12 cellular contexts compared by ENCODE assay signal in genomic region chr4:76659103-76659490, GRCh38.
A peak's percentile ranks its signal among the peaks of the same experiment; 100 is the strongest.
DNase-seq lines count a peak whose midpoint lies in the region; ATAC-seq and TF ChIP-seq lines count a peak whose summit lies in the region.
"Had no signal": no experiment of that assay in that cellular context is flagged by ENCODE, and none has a peak within 500 bp of the region (broad histone marks: within the 10 kb centered on the region; RNA-seq: fewer than 3 reads in every experiment).

No MANE protein-coding gene starts in this region.

- H3K36me3 ChIP-seq in breast epithelium (no peaks in the 10 kb centered on the region), colonic mucosa (no peaks in the 10 kb centered on the region), aorta (ENCODE audit: control insufficient read depth in 1 of 2, insufficient read depth in 2 of 2, low read length in 1 of 2) (peaks cover 0 to 3% of the 10 kb centered on the region in 2 donors), Caco-2 (ENCODE audit: control insufficient read depth, insufficient read depth, low read length) (no peaks in the 10 kb centered on the region)

- H3K27me3 ChIP-seq in breast epithelium (no peaks in the 10 kb centered on the region), colonic mucosa (no peaks in the 10 kb centered on the region), aorta (ENCODE audit: control insufficient read depth in 1 of 2, insufficient read depth in 2 of 2, low read length in 1 of 2) (no peaks in the 10 kb centered on the region), Caco-2 (replicated peaks; ENCODE audit: control insufficient read depth, insufficient read depth, low read length) (no peaks in the 10 kb centered on the region)

- H3K27ac Mint-ChIP-seq in MCF 10A (ENCODE audit: low read depth, unreplicated experiment) (peak overlapping the region; percentile 58), progenitor cell of endocrine pancreas (no peak overlapping the region), Caco-2 (ENCODE audit: unreplicated experiment) (no peak overlapping the region)

- H3K27me3 Mint-ChIP-seq in MCF 10A (ENCODE audit: insufficient read depth, unreplicated experiment), result no peaks in the 10 kb centered on the region
- H3K27me3 Mint-ChIP-seq in progenitor cell of endocrine pancreas, result peaks cover 9% of the 10 kb centered on the region
- no peaks in the 10 kb centered on the region for H3K27me3 Mint-ChIP-seq in Caco-2 (ENCODE audit: insufficient read depth, unreplicated experiment)

- H3K4me3 ChIP-seq in breast epithelium (no peak overlapping the region), colonic mucosa (no peak overlapping the region), aorta (ENCODE audit: low read length in 2 of 2) (no peak overlapping the region), Caco-2 (ENCODE audit: low read depth, low read length) (no peak overlapping the region)

- H3K9me3 Mint-ChIP-seq in MCF 10A (ENCODE audit: unreplicated experiment) (no peaks in the 10 kb centered on the region), progenitor cell of endocrine pancreas (ENCODE audit: low read depth) (no peaks in the 10 kb centered on the region), Caco-2 (ENCODE audit: unreplicated experiment) (no peaks in the 10 kb centered on the region)

- H3K4me1 ChIP-seq in breast epithelium, result no peaks in the 10 kb centered on the region
- H3K4me1 ChIP-seq in colonic mucosa, result no peaks in the 10 kb centered on the region
- peaks cover 16 to 22% of the 10 kb centered on the region in 2 donors for H3K4me1 ChIP-seq in aorta (ENCODE audit: control insufficient read depth in 1 of 2, insufficient read depth in 2 of 2, low read length in 2 of 2)
- H3K4me1 ChIP-seq in Caco-2, result peaks cover 32% of the 10 kb centered on the region
- H3K4me1 ChIP-seq: parathyroid adenoma had no signal

- TF ChIP-seq POLR2A in breast epithelium (IDR thresholded peaks at IDR 0.05), result no peak

- CTCF ChIA-PET in MCF 10A (lab: Yijun Ruan, JAX), result interaction anchor here (0.6 to 1.2 kb wide), 3 partner anchors 56 to 157 kb away, joined by 3 read pairs; no protein-coding TSS in a partner anchor
- CTCF ChIA-PET in Caco-2 (lab: Charles Lee), result no interaction called here

- POLR2A ChIA-PET in MCF 10A (lab: Yijun Ruan, JAX) (interaction anchor here (0.7 kb wide), 1 partner anchor 40 kb away, joined by 3 read pairs; no protein-coding TSS in a partner anchor), Caco-2 (lab: Charles Lee) (no interaction called here)

- DNase-seq in MCF 10A (ENCODE audit: unreplicated experiment) (no peak), breast epithelium (ENCODE audit: low spot score in 2 of 2) (no peak), LoVo (ENCODE audit: low spot score) (peak; percentile 34), colonic mucosa (no peak), aorta (no peak), progenitor cell of endocrine pancreas (ENCODE audit: low spot score, unreplicated experiment) (no peak), NOMO-1 treated with dmso at 0.1 percent for 144 hours (lab: John Stamatoyannopoulos, UW; ENCODE audit: unreplicated experiment) (no peak), Caco-2 (no peak)
- DNase-seq: anterior cingulate cortex, NCI-H1092 treated with DMSO at 0.1 percent for 48 hours, NCI-H526 had no signal

- no peak for ATAC-seq in aorta (ENCODE audit: low FRiP score)

- no peak overlapping the region for H3K9ac ChIP-seq in colonic mucosa (ENCODE audit: low read depth in 2 of 2, low read length in 2 of 2)
- H3K9ac ChIP-seq: parathyroid adenoma had no signal

- WGBS in aorta, 2 donors, result 80 to 92% methylated on average over 1 of the region's 1 CpG

- H3K36me3 Mint-ChIP-seq in MCF 10A (ENCODE audit: insufficient read depth, unreplicated experiment) (peaks cover 2% of the 10 kb centered on the region), progenitor cell of endocrine pancreas (ENCODE audit: insufficient read depth) (peaks cover 2% of the 10 kb centered on the region), Caco-2 (ENCODE audit: insufficient read depth, unreplicated experiment) (peaks cover 11% of the 10 kb centered on the region)

- no peak overlapping the region for H3K27ac ChIP-seq in breast epithelium
- H3K27ac ChIP-seq in colonic mucosa, result peak overlapping the region; percentile 24
- peak overlapping the region; percentile 80 to 85 for H3K27ac ChIP-seq in aorta (ENCODE audit: low read depth in 1 of 2, low read length in 2 of 2)
- H3K27ac ChIP-seq: parathyroid adenoma had no signal

- no TSS peak for BruUV-seq in MCF 10A (replicated peaks; lab: Mats Ljungman, UMichigan)
- BruUV-seq in Caco-2 (replicated peaks; lab: Mats Ljungman, UMichigan), result no TSS peak

- intact Hi-C loops in MCF 10A (cut with micrococcal nuclease) (no loop called here), breast epithelium (cut with DNase I; ENCODE audit: low total_unique reads) (no loop called here), colonic mucosa (cut with DNase I) (no loop called here), aorta (cut with DNase I) (loop anchor here in 1 of 2 donors (5.0 kb wide), 2 partner anchors 47 to 67 kb away; no protein-coding TSS in a partner anchor), Caco-2 (cut with micrococcal nuclease; ENCODE audit: unreplicated experiment) (loop anchor here (5.0 kb wide), 1 partner anchor 147 kb away; no protein-coding TSS in a partner anchor)

- peaks cover 19% of the 10 kb centered on the region for H3K4me1 Mint-ChIP-seq in MCF 10A (ENCODE audit: insufficient read depth, unreplicated experiment)
- H3K4me1 Mint-ChIP-seq in progenitor cell of endocrine pancreas (ENCODE audit: low read depth), result peaks cover 4% of the 10 kb centered on the region
- peaks cover 25% of the 10 kb centered on the region for H3K4me1 Mint-ChIP-seq in Caco-2 (ENCODE audit: low read depth, unreplicated experiment)

- H3K9me3 ChIP-seq in breast epithelium, result no peaks in the 10 kb centered on the region
- no peaks in the 10 kb centered on the region for H3K9me3 ChIP-seq in colonic mucosa
- no peaks in the 10 kb centered on the region for H3K9me3 ChIP-seq in aorta (ENCODE audit: control insufficient read depth, low read length)
- H3K9me3 ChIP-seq in Caco-2, result no peaks in the 10 kb centered on the region

- H3K4me3 Mint-ChIP-seq in MCF 10A (ENCODE audit: unreplicated experiment) (no peak overlapping the region), progenitor cell of endocrine pancreas (ENCODE audit: low read depth) (no peak overlapping the region), Caco-2 (ENCODE audit: unreplicated experiment) (no peak overlapping the region)

- TF ChIP-seq CTCF in MCF 10A (IDR thresholded peaks at IDR 0.05; ENCODE audit: unreplicated experiment), result no peak
- no peak for TF ChIP-seq CTCF in breast epithelium (IDR thresholded peaks at IDR 0.05)
- no peak for TF ChIP-seq CTCF in colonic mucosa (IDR thresholded peaks at IDR 0.05)
- TF ChIP-seq CTCF in progenitor cell of endocrine pancreas (IDR thresholded peaks at IDR 0.05; ENCODE audit: unreplicated experiment), result no peak
- no peak for TF ChIP-seq CTCF in Caco-2 (IDR thresholded peaks at IDR 0.05; ENCODE audit: insufficient read depth in 1 of 2, low read depth in 1 of 2, low read length in 1 of 2, severe bottlenecking in 1 of 2, unreplicated experiment in 1 of 2)

Comparison
In these comparisons a context has a peak if more than half of its experiments do, and no peak if none do; other contexts are left out.
1. H3K27ac ChIP-seq: peak in colonic mucosa (single experiment) and aorta (2 of 2); none in breast epithelium (0 of 2).